ENCODE assay signal across 1 cellular context in genomic region chr15:78520035-78520434, GRCh38. TPM values are rescaled to one million over a fixed set of nuclear protein-coding genes. Genes with fewer than 3 reads are reported as not detected.
"Had no signal": no experiment of that assay in that cellular context is flagged by ENCODE, and none has a peak within 500 bp of the region (broad histone marks: within the 10 kb centered on the region; RNA-seq: fewer than 3 reads in every experiment).

No MANE protein-coding gene starts in this region.

RNA-seq across cellular contexts. Expression of gene HYKK, which starts 12.7 kb away (rescaled TPM):
- polyA plus RNA-seq: neural cell had no signal
